In the genomic region with DNA sequence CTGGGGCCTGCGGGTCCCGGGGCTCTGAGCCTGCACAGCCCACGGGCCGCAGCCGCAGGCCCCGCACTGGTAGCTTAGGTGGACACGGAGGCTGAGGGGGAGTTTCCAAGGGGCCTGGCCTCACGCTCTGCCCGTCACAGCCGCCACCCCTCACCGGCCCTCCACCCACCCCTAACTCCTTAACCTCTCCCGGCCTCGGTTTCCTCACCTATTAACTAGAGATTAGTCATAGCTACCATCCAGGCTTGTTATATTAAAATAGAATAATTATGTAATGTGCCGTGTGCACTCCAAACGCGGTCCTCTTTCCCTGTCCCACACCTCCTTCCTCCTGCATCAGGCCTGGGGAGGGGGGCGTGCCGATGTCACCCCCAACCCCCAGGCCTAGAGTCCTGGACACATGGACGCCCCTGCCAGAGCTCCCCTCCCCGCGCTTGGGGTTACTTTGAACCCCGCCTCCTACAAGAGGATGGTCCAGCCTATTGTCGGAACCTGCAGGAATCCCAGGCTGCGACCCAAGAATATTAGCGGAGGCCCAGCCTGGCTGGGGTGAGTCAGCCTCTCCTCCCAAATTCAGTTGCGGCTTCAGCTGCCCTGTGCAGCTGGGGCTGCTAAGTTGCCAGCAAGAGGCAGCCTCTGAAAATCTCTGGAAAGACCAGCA, we compare ENCODE assay signal across 8 cellular contexts. TPM values are rescaled to one million over a fixed set of nuclear protein-coding genes. Genes with fewer than 3 reads are reported as not detected.
DNase-seq lines count a peak whose midpoint lies in the region; ATAC-seq and TF ChIP-seq lines count a peak whose summit lies in the region.

No MANE protein-coding gene starts in this region.

- no peaks in the 10 kb centered on the region for H3K36me3 ChIP-seq in SJSA1
- no peaks in the 10 kb centered on the region for H3K36me3 ChIP-seq in naive thymus-derived CD4-positive, alpha-beta T cell (ENCODE audit: control insufficient read depth in 2 of 3, insufficient read depth in 3 of 3, low read length in 3 of 3)

- DNase-seq in GM13977 (ENCODE audit: low spot score) (peak; percentile 56), SJSA1 (ENCODE audit: low read depth in 1 of 2, low spot score in 2 of 2) (peak; percentile 88 to 89), epithelial cell of proximal tubule (ENCODE audit: low read depth) (no peak), NCI-H524 (lab: John Stamatoyannopoulos, UW) (no peak), NCI-H524 treated with DMSO at 0.1 percent for 48 hours (lab: John Stamatoyannopoulos, UW) (no peak), GM19238 (ENCODE audit: insufficient read length, low spot score) (no peak)
- DNase-seq in naive thymus-derived CD4-positive, alpha-beta T cell, result no peak

- no peaks in the 10 kb centered on the region for H3K9me3 ChIP-seq in SJSA1 (replicated peaks)
- H3K9me3 ChIP-seq in naive thymus-derived CD4-positive, alpha-beta T cell (ENCODE audit: control insufficient read depth in 2 of 3, low read length in 3 of 3), result no peaks in the 10 kb centered on the region

- H3K27me3 ChIP-seq in SJSA1 (replicated peaks), result no peaks in the 10 kb centered on the region
- no peaks in the 10 kb centered on the region for H3K27me3 ChIP-seq in naive thymus-derived CD4-positive, alpha-beta T cell (ENCODE audit: control insufficient read depth in 2 of 2, insufficient read depth in 2 of 2, low read length in 2 of 2)

- intact Hi-C loops in naive thymus-derived CD4-positive, alpha-beta T cell (cut with micrococcal nuclease), result loop anchor here (1.0 to 5.0 kb wide), 6 partner anchors 9 to 90 kb away; a partner anchor contains a TSS

- no peak for ATAC-seq in naive thymus-derived CD4-positive, alpha-beta T cell
- no peak for ATAC-seq in HG02642 (IDR thresholded peaks at IDR 0.05; ENCODE audit: poor library complexity, unreplicated experiment)

- H3K9me3 Mint-ChIP-seq in naive thymus-derived CD4-positive, alpha-beta T cell, result peaks cover 0 to 2% (median 0%) of the 10 kb centered on the region in 11 donors

- peak overlapping the region; percentile 75 to 85 (median 82) for H3K4me3 Mint-ChIP-seq in naive thymus-derived CD4-positive, alpha-beta T cell

- H3K27me3 Mint-ChIP-seq in naive thymus-derived CD4-positive, alpha-beta T cell, result peaks cover 0 to 12% (median 0%) of the 10 kb centered on the region in 5 donors

- no peak for TF ChIP-seq CTCF in GM13977 (IDR thresholded peaks at IDR 0.05; ENCODE audit: extremely low read depth, insufficient read depth, missing control alignments)
- TF ChIP-seq CTCF in epithelial cell of proximal tubule (conservative IDR thresholded peaks at IDR 0.05; ENCODE audit: low read depth, low read length), result no peak

- peak overlapping the region; percentile 34 for H3K4me3 ChIP-seq in SJSA1
- H3K4me3 ChIP-seq in epithelial cell of proximal tubule (ENCODE audit: low read depth, low read length), result peak overlapping the region; percentile 49
- peak overlapping the region; percentile 46 for H3K4me3 ChIP-seq in naive thymus-derived CD4-positive, alpha-beta T cell (ENCODE audit: low read length)

- H3K27ac ChIP-seq in SJSA1, result peak overlapping the region; percentile 88
- H3K27ac ChIP-seq in naive thymus-derived CD4-positive, alpha-beta T cell (ENCODE audit: low read depth, low read length), result peak overlapping the region; percentile 82

- H3K36me3 Mint-ChIP-seq in naive thymus-derived CD4-positive, alpha-beta T cell, result peaks cover 0 to 3% (median 0%) of the 10 kb centered on the region in 5 donors

- H3K4me1 ChIP-seq in SJSA1 (replicated peaks), result peaks cover 43% of the 10 kb centered on the region
- peaks cover 46 to 74% of the 10 kb centered on the region in 2 donors for H3K4me1 ChIP-seq in naive thymus-derived CD4-positive, alpha-beta T cell (ENCODE audit: control insufficient read depth in 2 of 2, insufficient read depth in 2 of 2, low read length in 2 of 2)

- CTCF ChIA-PET in naive thymus-derived CD4-positive, alpha-beta T cell (lab: Charles Lee), result interaction anchor here (0.6 to 0.8 kb wide), 2 partner anchors 18 to 91 kb away, joined by 3 read pairs; no protein-coding TSS in a partner anchor

- POLR2A ChIA-PET in naive thymus-derived CD4-positive, alpha-beta T cell (lab: Charles Lee), result interaction anchor here (0.9 to 3.9 kb wide), 5 partner anchors 8 to 90 kb away, joined by 3 to 17 read pairs (median 11); no protein-coding TSS in a partner anchor

- in situ Hi-C loops in GM13977 (cut with MboI; ENCODE audit: low pct_unique_long_range_greater_than_20kb, low sequenced_read_pairs, unreplicated experiment), result no loop called here

- peaks cover 60 to 82% (median 70%) of the 10 kb centered on the region in 7 donors for H3K4me1 Mint-ChIP-seq in naive thymus-derived CD4-positive, alpha-beta T cell

- H3K27ac Mint-ChIP-seq in naive thymus-derived CD4-positive, alpha-beta T cell, result peak overlapping the region; percentile 90 to 99 (median 97)

RNA-seq across cellular contexts. Expression of a gene that starts 17.3 kb away (rescaled TPM):
- 44.7 and 71.9 TPM in 2 replicates for total RNA-seq in SJSA1 (2014; rRNA removed; shearing (Covaris generic))
- total RNA-seq in epithelial cell of proximal tubule, result 42.8 and 69.2 TPM in 2 replicates
- total RNA-seq in naive thymus-derived CD4-positive, alpha-beta T cell, result 100 to 1,000 TPM in 3 of 5 experiments, 1 to 10 TPM in 2; 8.1 to 281 (median 110) TPM
- 100 to 1,000 TPM in 1 of 2 donors, 10 to 100 TPM in 1; 58.4 to 206 TPM for polyA plus RNA-seq in naive thymus-derived CD4-positive, alpha-beta T cell

RNA-seq across cellular contexts. Expression of a gene that starts 35.9 kb away (rescaled TPM):
- total RNA-seq in SJSA1 (2014; rRNA removed; shearing (Covaris generic)), result 43.6 and 64.1 TPM in 2 replicates
- 28.7 and 40.6 TPM in 2 replicates for total RNA-seq in epithelial cell of proximal tubule
- total RNA-seq in naive thymus-derived CD4-positive, alpha-beta T cell, result 10 to 100 TPM; 66.6 to 84.3 (median 82.0) TPM
- polyA plus RNA-seq in naive thymus-derived CD4-positive, alpha-beta T cell, result 10 to 100 TPM; 36.1 to 52.3 TPM

Comparison
In these comparisons a context has a peak if more than half of its experiments do, and no peak if none do; other contexts are left out.
1. DNase-seq: peak in GM13977 (single experiment) and SJSA1 (2 of 2); none in epithelial cell of proximal tubule (single experiment), naive thymus-derived CD4-positive, alpha-beta T cell (0 of 9), NCI-H524 (0 of 2), NCI-H524 treated with DMSO at 0.1 percent for 48 hours (single experiment) and GM19238 (single experiment).
2. Peak in every context shown above with its lines, with median percentiles within 50 percentile points of each other: H3K4me3 ChIP-seq.